In the genomic region with DNA sequence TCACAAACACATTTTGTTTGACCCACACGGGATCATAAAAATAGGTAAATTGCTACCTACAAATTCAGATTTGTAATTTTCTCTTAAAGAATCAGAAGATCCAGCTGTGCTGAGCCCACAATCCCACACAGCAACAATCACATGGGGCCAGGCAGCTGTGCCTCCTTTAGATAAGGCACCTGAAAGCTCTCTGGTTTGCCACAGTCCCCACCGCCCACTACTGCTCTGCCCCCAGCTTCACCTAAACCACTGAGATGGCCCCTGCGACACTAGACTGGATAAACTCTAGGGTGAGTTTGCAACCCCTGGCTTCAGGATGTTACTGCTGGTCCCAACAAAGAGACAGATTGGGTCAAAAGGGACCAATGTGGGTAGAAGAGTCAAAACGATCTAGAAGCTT, we compare ENCODE assay signal across 21 cellular contexts.
"Had no signal": no experiment of that assay in that cellular context is flagged by ENCODE, and none has a peak within 500 bp of the region (broad histone marks: within the 10 kb centered on the region; RNA-seq: fewer than 3 reads in every experiment).

No MANE protein-coding gene starts in this region.

- FAIRE-seq: frontal cortex, keratinocyte, pancreas had no signal

- H3K4me1 ChIP-seq: lower lobe of right lung, pancreas, spleen, suprapubic skin, transverse colon, vagina had no signal

- H3K4me3 ChIP-seq: dorsolateral prefrontal cortex, lower lobe of right lung, pancreas, skin epidermis, spleen, suprapubic skin, transverse colon, vagina had no signal

- H3K9me3 ChIP-seq: lower lobe of right lung, neutrophil, pancreas, suprapubic skin, vagina had no signal

- H3K36me3 Mint-ChIP-seq: immature natural killer cell; natural killer cell; stimulated activated naive B cell treated with anti-CD40 and anti-IgM and Interleukin-4, amounts not matched to agents 10 μg/mL and 1 μg/mL and 100 μg/mL, for 72 hours had no signal

- H3K27ac Mint-ChIP-seq: immature natural killer cell; natural killer cell; progenitor cell of endocrine pancreas; stimulated activated naive B cell treated with anti-CD40 and anti-IgM and Interleukin-4, amounts not matched to agents 10 μg/mL and 1 μg/mL and 100 μg/mL, for 72 hours; stimulated activated naive CD8-positive, alpha-beta T cell treated with anti-CD3 and anti-CD28 coated beads, Interleukin-15, Interleukin-2, amounts not matched to agents 100 ng/mL and 50 ng/mL, for 24 hours had no signal

- H3K4me3 Mint-ChIP-seq: immature natural killer cell; natural killer cell; stimulated activated naive B cell treated with anti-CD40 and anti-IgM and Interleukin-4, amounts not matched to agents 10 μg/mL and 1 μg/mL and 100 μg/mL, for 72 hours; stimulated activated naive CD8-positive, alpha-beta T cell treated with anti-CD3 and anti-CD28 coated beads, Interleukin-15, Interleukin-2, amounts not matched to agents 100 ng/mL and 50 ng/mL, for 24 hours had no signal

- DNase-seq: dorsolateral prefrontal cortex; effector CD4-positive, alpha-beta T cell; hypothalamus; immature natural killer cell; left ventricle myocardium superior; lower lobe of right lung; natural killer cell; pancreas; spleen; stimulated activated CD4-positive, alpha-beta T cell treated with anti-CD3 and anti-CD28 coated beads, Interleukin-15, amount 100 ng/mL, for 24 hours; stimulated activated CD4-positive, alpha-beta T cell treated with anti-CD3 and anti-CD28 coated beads, Interleukin-2, amount 100 ng/mL, for 48 hours; stimulated activated naive B cell treated with anti-CD40 and anti-IgM and Interleukin-4, amounts not matched to agents 10 μg/mL and 1 μg/mL and 100 μg/mL, for 72 hours; transverse colon had no signal

- H3K27me3 ChIP-seq: dorsolateral prefrontal cortex, neutrophil, pancreas, suprapubic skin, transverse colon, vagina had no signal

- H3K4me1 Mint-ChIP-seq: immature natural killer cell; natural killer cell; stimulated activated naive B cell treated with anti-CD40 and anti-IgM and Interleukin-4, amounts not matched to agents 10 μg/mL and 1 μg/mL and 100 μg/mL, for 72 hours had no signal

- H3K9me3 Mint-ChIP-seq: immature natural killer cell; natural killer cell; stimulated activated naive CD8-positive, alpha-beta T cell treated with anti-CD3 and anti-CD28 coated beads, Interleukin-15, Interleukin-2, amounts not matched to agents 100 ng/mL and 50 ng/mL, for 24 hours had no signal

- H3K27ac ChIP-seq: dorsolateral prefrontal cortex, lower lobe of right lung, neutrophil, pancreas, skin epidermis, spleen, suprapubic skin, transverse colon, vagina had no signal

- ATAC-seq: left ventricle myocardium superior; lower lobe of right lung; natural killer cell; pancreas; stimulated activated naive B cell treated with anti-CD40 and anti-IgM and Interleukin-4, amounts not matched to agents 10 μg/mL and 1 μg/mL and 100 μg/mL, for 72 hours had no signal

- H3K36me3 ChIP-seq: lower lobe of right lung, neutrophil, pancreas, spleen, suprapubic skin, transverse colon, vagina had no signal
